1 cellular context compared by ENCODE assay signal in genomic region chr15:48634934-48635333, GRCh38.
TF ChIP-seq lines count a peak whose summit lies in the region.

No MANE protein-coding gene starts in this region.

TF ChIP-seq in SK-N-SH, 30 proteins besides CTCF, POLR2A, EP300 and RAD21 (continued from another document):
- TF ChIP-seq RXRA (IDR thresholded peaks at IDR 0.05; ENCODE audit: borderline replicate concordance, low read depth) (no peak), IRF3 (IDR thresholded peaks at IDR 0.05; ENCODE audit: low read depth, low read length) (no peak), ELF1 (IDR thresholded peaks at IDR 0.05) (no peak), YY1 (IDR thresholded peaks at IDR 0.05; ENCODE audit: low read depth) (no peak; the same call in 1 of the 2 replicates), GATA2 (CRISPR knock-in tag; IDR thresholded peaks at IDR 0.05) (no peak), POLR2AphosphoS5 (IDR thresholded peaks at IDR 0.05; ENCODE audit: low read depth, low read length) (peak; percentile 52; the same call in 1 of the 2 replicates)
- TF ChIP-seq, protein P1, sequence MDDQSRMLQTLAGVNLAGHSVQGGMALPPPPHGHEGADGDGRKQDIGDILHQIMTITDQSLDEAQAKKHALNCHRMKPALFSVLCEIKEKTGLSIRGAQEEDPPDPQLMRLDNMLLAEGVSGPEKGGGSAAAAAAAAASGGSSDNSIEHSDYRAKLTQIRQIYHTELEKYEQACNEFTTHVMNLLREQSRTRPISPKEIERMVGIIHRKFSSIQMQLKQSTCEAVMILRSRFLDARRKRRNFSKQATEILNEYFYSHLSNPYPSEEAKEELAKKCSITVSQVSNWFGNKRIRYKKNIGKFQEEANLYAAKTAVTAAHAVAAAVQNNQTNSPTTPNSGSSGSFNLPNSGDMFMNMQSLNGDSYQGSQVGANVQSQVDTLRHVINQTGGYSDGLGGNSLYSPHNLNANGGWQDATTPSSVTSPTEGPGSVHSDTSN (IDR thresholded peaks at IDR 0.05), result peak; percentile 68
- TF ChIP-seq, protein P2, sequence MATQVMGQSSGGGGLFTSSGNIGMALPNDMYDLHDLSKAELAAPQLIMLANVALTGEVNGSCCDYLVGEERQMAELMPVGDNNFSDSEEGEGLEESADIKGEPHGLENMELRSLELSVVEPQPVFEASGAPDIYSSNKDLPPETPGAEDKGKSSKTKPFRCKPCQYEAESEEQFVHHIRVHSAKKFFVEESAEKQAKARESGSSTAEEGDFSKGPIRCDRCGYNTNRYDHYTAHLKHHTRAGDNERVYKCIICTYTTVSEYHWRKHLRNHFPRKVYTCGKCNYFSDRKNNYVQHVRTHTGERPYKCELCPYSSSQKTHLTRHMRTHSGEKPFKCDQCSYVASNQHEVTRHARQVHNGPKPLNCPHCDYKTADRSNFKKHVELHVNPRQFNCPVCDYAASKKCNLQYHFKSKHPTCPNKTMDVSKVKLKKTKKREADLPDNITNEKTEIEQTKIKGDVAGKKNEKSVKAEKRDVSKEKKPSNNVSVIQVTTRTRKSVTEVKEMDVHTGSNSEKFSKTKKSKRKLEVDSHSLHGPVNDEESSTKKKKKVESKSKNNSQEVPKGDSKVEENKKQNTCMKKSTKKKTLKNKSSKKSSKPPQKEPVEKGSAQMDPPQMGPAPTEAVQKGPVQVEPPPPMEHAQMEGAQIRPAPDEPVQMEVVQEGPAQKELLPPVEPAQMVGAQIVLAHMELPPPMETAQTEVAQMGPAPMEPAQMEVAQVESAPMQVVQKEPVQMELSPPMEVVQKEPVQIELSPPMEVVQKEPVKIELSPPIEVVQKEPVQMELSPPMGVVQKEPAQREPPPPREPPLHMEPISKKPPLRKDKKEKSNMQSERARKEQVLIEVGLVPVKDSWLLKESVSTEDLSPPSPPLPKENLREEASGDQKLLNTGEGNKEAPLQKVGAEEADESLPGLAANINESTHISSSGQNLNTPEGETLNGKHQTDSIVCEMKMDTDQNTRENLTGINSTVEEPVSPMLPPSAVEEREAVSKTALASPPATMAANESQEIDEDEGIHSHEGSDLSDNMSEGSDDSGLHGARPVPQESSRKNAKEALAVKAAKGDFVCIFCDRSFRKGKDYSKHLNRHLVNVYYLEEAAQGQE (IDR thresholded peaks at IDR 0.05; ENCODE audit: low read depth, low read length), result peak; percentile 56; the same call in 1 of the 2 replicates
